Comparison of ENCODE assay signal across 19 cellular contexts in the genomic region with DNA sequence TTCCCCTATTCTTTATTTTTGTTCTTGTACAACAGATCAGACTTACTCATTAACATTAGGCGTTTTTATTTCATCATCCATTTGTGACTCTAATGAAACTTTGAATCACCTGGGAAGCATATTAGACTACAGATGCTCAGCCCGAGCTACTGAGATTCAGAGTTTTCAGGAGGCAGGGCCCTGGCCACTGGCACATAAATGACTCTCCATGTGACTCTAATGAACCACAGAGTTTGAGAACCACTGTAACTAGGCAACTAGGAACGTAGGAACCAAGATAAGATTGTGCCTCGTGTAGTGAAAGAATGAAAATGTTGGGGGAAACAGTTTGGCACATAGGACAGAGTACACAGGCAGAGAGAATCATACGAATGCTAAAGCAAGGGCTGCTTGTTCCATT.
"Had no signal": no experiment of that assay in that cellular context is flagged by ENCODE, and none has a peak within 500 bp of the region (broad histone marks: within the 10 kb centered on the region; RNA-seq: fewer than 3 reads in every experiment).

No MANE protein-coding gene starts in this region.

- DNase-seq: activated CD4-positive, alpha-beta memory T cell treated with anti-CD3 and anti-CD28 coated beads for 36 hours; activated CD4-positive, alpha-beta T cell treated with anti-CD3 and anti-CD28 coated beads for 48 hours; activated CD4-positive, CD25-positive, alpha-beta regulatory T cell; activated naive CD4-positive, alpha-beta T cell treated with Interleukin-2 at 50 U/mL for 16 hours; activated naive CD8-positive, alpha-beta T cell treated with anti-CD3 and anti-CD28 coated beads, Interleukin-2, amount 10 ng/mL, durations not matched to agents 7 days and 5 days; activated T-cell treated with anti-CD3 and anti-CD28 coated beads, Interleukin-2, amount 50 U/mL, for 48 hours; anterior cingulate cortex; colonic mucosa; esophagus squamous epithelium; heart left ventricle; islet precursor cell; left cardiac atrium; pancreas; right cardiac atrium; stimulated activated CD4-positive, alpha-beta T cell treated with anti-CD3 and anti-CD28 coated beads, Interleukin-1b, Interleukin-23, amount 100 ng/mL, for 48 hours; stimulated activated naive CD8-positive, alpha-beta T cell treated with anti-CD3 and anti-CD28 coated beads, Interleukin-15, amount 100 ng/mL, for 72 hours; T-helper 17 cell had no signal

- H3K27ac ChIP-seq: colonic mucosa, esophagus squamous epithelium, heart left ventricle, pancreas, tibial nerve had no signal

- H3K4me3 ChIP-seq: colonic mucosa, esophagus squamous epithelium, heart left ventricle, pancreas, tibial nerve had no signal

- H3K27me3 ChIP-seq: colonic mucosa, esophagus squamous epithelium, heart left ventricle, pancreas, tibial nerve had no signal

- ATAC-seq: heart left ventricle; left cardiac atrium; natural killer cell treated with Interleukin-12 subunit alpha and Interleukin-12 subunit beta and Interleukin-15 and Interleukin-18, amount 100 ng/mL, for 72 hours; pancreas; stimulated activated naive CD8-positive, alpha-beta T cell treated with anti-CD3 and anti-CD28 coated beads, Interleukin-15, amount 100 ng/mL, for 72 hours; T-helper 17 cell had no signal

- H3K4me1 ChIP-seq: colonic mucosa, esophagus squamous epithelium, heart left ventricle, pancreas, tibial nerve had no signal

- H3K9me3 ChIP-seq: colonic mucosa, pancreas had no signal

- H3K36me3 ChIP-seq: colonic mucosa, esophagus squamous epithelium, heart left ventricle, pancreas, tibial nerve had no signal
